ENCODE assay signal across 21 cellular contexts in the genomic region with DNA sequence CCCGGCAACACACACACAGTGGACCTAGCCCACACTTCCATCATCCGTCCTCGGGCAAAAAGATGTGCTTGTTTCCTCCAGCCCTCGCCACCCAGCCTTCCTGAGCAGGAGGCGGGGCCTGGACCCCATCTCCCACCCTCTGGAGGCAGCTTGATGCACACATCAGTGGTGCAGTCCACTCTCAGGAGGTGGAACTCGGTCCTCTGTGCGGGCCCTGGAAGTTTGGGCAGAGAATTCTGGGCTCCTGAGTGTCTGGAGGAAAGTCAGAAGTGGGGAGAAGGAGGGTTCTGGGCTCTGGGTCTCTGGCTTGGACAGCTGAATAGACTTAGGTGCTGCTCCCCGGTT. TPM values are rescaled to one million over a fixed set of nuclear protein-coding genes. Genes with fewer than 3 reads are reported as not detected.
A peak's percentile ranks its signal among the peaks of the same experiment; 100 is the strongest.
DNase-seq lines count a peak whose midpoint lies in the region; ATAC-seq, FAIRE-seq and TF ChIP-seq lines count a peak whose summit lies in the region.
"Had no signal": no experiment of that assay in that cellular context is flagged by ENCODE, and none has a peak within 500 bp of the region (broad histone marks: within the 10 kb centered on the region; RNA-seq: fewer than 3 reads in every experiment).

No MANE protein-coding gene starts in this region.

- H3K36me3 Mint-ChIP-seq in GM23338 (ENCODE audit: low read depth), result no peaks in the 10 kb centered on the region
- H3K36me3 Mint-ChIP-seq in neural progenitor cell, result no peaks in the 10 kb centered on the region
- H3K36me3 Mint-ChIP-seq: CD4-positive, alpha-beta memory T cell had no signal

- H3K9me3 Mint-ChIP-seq in GM23338 (no peaks in the 10 kb centered on the region), neural progenitor cell (no peaks in the 10 kb centered on the region)
- H3K9me3 Mint-ChIP-seq: CD4-positive, alpha-beta memory T cell had no signal

- no peak for TF ChIP-seq POLR2A in H1 (IDR thresholded peaks at IDR 0.05; ENCODE audit: control extremely low read depth in 1 of 2, low read depth in 2 of 2, low read length in 2 of 2)
- no peak for TF ChIP-seq POLR2A in upper lobe of left lung (IDR thresholded peaks at IDR 0.05)
- no peak for TF ChIP-seq POLR2A in GM12891 (IDR thresholded peaks at IDR 0.05; ENCODE audit: low read depth, low read length)

- H3K27me3 Mint-ChIP-seq in GM23338 (ENCODE audit: insufficient read depth, low read depth, poor library complexity) (peaks cover 6% of the 10 kb centered on the region), neural progenitor cell (ENCODE audit: insufficient read depth, low read depth) (peaks cover 11% of the 10 kb centered on the region)

- no peaks in the 10 kb centered on the region for H3K23me2 ChIP-seq in H1 (ENCODE audit: low read depth, low read length)

- peak overlapping the region; percentile 44; the same call in 1 of the 2 replicates for H2BK20ac ChIP-seq in H1 (ENCODE audit: low read length)

- no peak overlapping the region for H2BK120ac ChIP-seq in H1 (replicated peaks; ENCODE audit: low read depth, low read length)

- no peak overlapping the region for H3K4ac ChIP-seq in H1 (replicated peaks; ENCODE audit: insufficient read length, low read depth, low read length)

- TF ChIP-seq EP300 in H1 (IDR thresholded peaks at IDR 0.05; ENCODE audit: borderline replicate concordance in 1 of 2, low read depth in 2 of 2, low read length in 2 of 2), result no peak
- no peak for TF ChIP-seq EP300 in upper lobe of left lung (IDR thresholded peaks at IDR 0.05)

- H3K18ac ChIP-seq in H1 (ENCODE audit: extremely low read depth, low read length), result peak overlapping the region; percentile 66

- H3K56ac ChIP-seq in H1 (replicated peaks; ENCODE audit: insufficient read length, low read depth, low read length), result no peak overlapping the region

- DNase-seq in GM23338 (ENCODE audit: low spot score), result no peak
- no peak for DNase-seq in H1 (ENCODE audit: low read depth in 1 of 2, low spot score in 2 of 2)
- no peak for DNase-seq in neural progenitor cell (ENCODE audit: low spot score)
- DNase-seq in upper lobe of left lung, result no peak
- DNase-seq in NCI-H2029 treated with DMSO at 0.1 percent for 48 hours (lab: John Stamatoyannopoulos, UW), result no peak
- DNase-seq in GM12891 (ENCODE audit: insufficient read length, low spot score), result no peak
- DNase-seq in SJCRH30, result no peak
- DNase-seq: C1 segment of cervical spinal cord; CD4-positive, alpha-beta memory T cell; COR-L47; GF-D8; NCI-H1048; NCI-H1417; NCI-H1694; NCI-H2081; NCI-H2227 treated with DMSO at 0.1 percent for 48 hours; NCI-H526 treated with DMSO at 0.1 percent for 48 hours; PC-9; SHP77 had no signal

- no peak for TF ChIP-seq RAD21 in H1 (IDR thresholded peaks at IDR 0.05 in 1 of 2, conservative IDR thresholded peaks at IDR 0.05 in 1 of 2; ENCODE audit: low read depth in 2 of 2, low read length in 2 of 2)

- H2AK5ac ChIP-seq in H1 (ENCODE audit: low read depth, low read length), result no peak overlapping the region

- POLR2A ChIA-PET in H1 (lab: Charles Lee; ENCODE audit: partially characterized antibody), result interaction anchor here (0.9 kb wide), 1 partner anchor 9 kb away, joined by 4 read pairs; no protein-coding TSS in a partner anchor

- peak overlapping the region; percentile 91; the same call in 1 of the 2 replicates for H2BK12ac ChIP-seq in H1 (ENCODE audit: low read depth, low read length)

- H4K91ac ChIP-seq in H1 (replicated peaks; ENCODE audit: insufficient read length, low read length), result no peak overlapping the region

- FAIRE-seq in H1 (lab: Jason Lieb, UNC) (no peak), GM12891 (lab: Jason Lieb, UNC) (no peak)
- FAIRE-seq: GM12892, GM19239 had no signal

- no peak overlapping the region for H3K14ac ChIP-seq in H1 (ENCODE audit: insufficient read length)

- H3K9me2 ChIP-seq in GM23338 (ENCODE audit: insufficient read depth), result peaks cover 14% of the 10 kb centered on the region; the same call in 1 of the 2 replicates

- H3K36me3 ChIP-seq in GM23338 (ENCODE audit: insufficient read depth) (no peaks in the 10 kb centered on the region), H1 (ENCODE audit: control insufficient read depth in 2 of 4, insufficient read depth in 4 of 4, low read length in 3 of 4) (no peaks in the 10 kb centered on the region), neural progenitor cell (no peaks in the 10 kb centered on the region), upper lobe of left lung (no peaks in the 10 kb centered on the region), SJCRH30 (no peaks in the 10 kb centered on the region)

- H3F3A ChIP-seq in GM23338 (replicated peaks; ENCODE audit: low read depth) (no peaks in the 10 kb centered on the region; the same call in none of the 2 replicates), neural progenitor cell (ENCODE audit: low read depth) (no peaks in the 10 kb centered on the region)

- ATAC-seq in GM23338 (no peak; the same call in 2 of the 3 replicates), upper lobe of left lung (ENCODE audit: low FRiP score in 2 of 2) (no peak)

- H3K27me3 ChIP-seq in GM23338 (ENCODE audit: insufficient read depth) (no peaks in the 10 kb centered on the region), H1 (replicated peaks in 1 of 4; ENCODE audit: control insufficient read depth in 3 of 4, extremely low read depth in 1 of 4, insufficient read depth in 3 of 4, low read length in 3 of 4) (peaks cover 0 to 7% (median 4%) of the 10 kb centered on the region in 4 experiments; a peak in 2 of 7 replicates), neural progenitor cell (peaks cover 14% of the 10 kb centered on the region), upper lobe of left lung (no peaks in the 10 kb centered on the region), SJCRH30 (no peaks in the 10 kb centered on the region)

- H3K9ac ChIP-seq in H1 (replicated peaks in 1 of 4; ENCODE audit: extremely low read depth in 1 of 4, low read depth in 3 of 4, low read length in 3 of 4), result no peak overlapping the region
- no peak overlapping the region for H3K9ac ChIP-seq in neural progenitor cell

- no peak overlapping the region for H4K5ac ChIP-seq in H1 (ENCODE audit: insufficient read length, low read depth, low read length)

- WGBS in H1 (ENCODE audit: extremely low coverage in 1 of 2, insufficient coverage in 1 of 2, insufficient read length in 1 of 2, insufficient replicate concordance in 2 of 2, low coverage in 1 of 2, low lambda C conversion rate in 2 of 2, missing lambda C conversion rate in 1 of 2), 2 experiments, result 86% methylated on average over 8 of the region's 8 CpGs; no CpG with 5 or more reads in 1 of the 2 experiments
- 86 to 87% methylated on average over 6 to 8 of the region's 8 CpGs for WGBS in upper lobe of left lung, 2 donors

- H3K4me3 Mint-ChIP-seq in GM23338, result peak overlapping the region; percentile 29; the same call in 1 of the 3 replicates
- no peak overlapping the region for H3K4me3 Mint-ChIP-seq in neural progenitor cell
- H3K4me3 Mint-ChIP-seq: CD4-positive, alpha-beta memory T cell had no signal

- peak overlapping the region; percentile 72; the same call in 1 of the 2 replicates for H2BK5ac ChIP-seq in H1 (ENCODE audit: low read depth, low read length)

- TF ChIP-seq CTCF in GM23338 (conservative IDR thresholded peaks at IDR 0.05; ENCODE audit: low read depth in 2 of 2), result no peak
- TF ChIP-seq CTCF in H1 (IDR thresholded peaks at IDR 0.05; ENCODE audit: control extremely low read depth in 1 of 3, insufficient read depth in 1 of 3, low read depth in 1 of 3, low read length in 3 of 3), result no peak
- no peak for TF ChIP-seq CTCF in neural progenitor cell (IDR thresholded peaks at IDR 0.05)
- TF ChIP-seq CTCF in upper lobe of left lung (IDR thresholded peaks at IDR 0.05), result no peak

- H3K4me1 Mint-ChIP-seq in GM23338 (peaks cover 47% of the 10 kb centered on the region), neural progenitor cell (peaks cover 15% of the 10 kb centered on the region)
- H3K4me1 Mint-ChIP-seq: CD4-positive, alpha-beta memory T cell had no signal

- H3K79me1 ChIP-seq in H1 (ENCODE audit: low read depth, low read length), result no peaks in the 10 kb centered on the region

- H3K27ac Mint-ChIP-seq in GM23338, result no peak overlapping the region
- H3K27ac Mint-ChIP-seq in neural progenitor cell, result no peak overlapping the region
- H3K27ac Mint-ChIP-seq: CD4-positive, alpha-beta memory T cell had no signal

- CTCF ChIA-PET in H1 (lab: Charles Lee; ENCODE audit: partially characterized antibody), result interaction anchor here (1.0 to 3.5 kb wide), 5 partner anchors 8 to 108 kb away, joined by 4 to 11 read pairs (median 6); no protein-coding TSS in a partner anchor

- H3K9me3 ChIP-seq in H1 (ENCODE audit: insufficient read depth in 2 of 2, low read depth in 1 of 2, low read length in 1 of 2) (no peaks in the 10 kb centered on the region), neural progenitor cell (ENCODE audit: low read depth) (no peaks in the 10 kb centered on the region), upper lobe of left lung (no peaks in the 10 kb centered on the region), SJCRH30 (replicated peaks) (no peaks in the 10 kb centered on the region)

- H3K79me2 ChIP-seq in GM23338 (replicated peaks; ENCODE audit: insufficient read depth) (no peaks in the 10 kb centered on the region), H1 (ENCODE audit: control insufficient read depth in 1 of 2, insufficient read depth in 2 of 2, low read length in 2 of 2) (no peaks in the 10 kb centered on the region), neural progenitor cell (ENCODE audit: low read depth) (no peaks in the 10 kb centered on the region)

- H4K20me1 ChIP-seq in GM23338 (replicated peaks; ENCODE audit: insufficient read depth) (no peaks in the 10 kb centered on the region), H1 (replicated peaks in 1 of 2; ENCODE audit: control insufficient read depth in 1 of 2, insufficient read depth in 2 of 2, low read length in 2 of 2) (no peaks in the 10 kb centered on the region), neural progenitor cell (ENCODE audit: low read depth) (no peaks in the 10 kb centered on the region)

- no peak overlapping the region for H3K27ac ChIP-seq in GM23338 (ENCODE audit: low read depth)
- H3K27ac ChIP-seq in H1 (ENCODE audit: low read depth, low read length), result no peak overlapping the region
- H3K27ac ChIP-seq in neural progenitor cell, result no peak overlapping the region
- H3K27ac ChIP-seq in upper lobe of left lung, result peak overlapping the region in 3 of 4 donors; percentile 38 to 79 (median 46)
- H3K27ac ChIP-seq in SJCRH30, result no peak overlapping the region
- H3K27ac ChIP-seq: PC-9 had no signal

- H2AFZ ChIP-seq in GM23338 (peak overlapping the region; percentile 28; the same call in 1 of the 2 replicates), H1 (ENCODE audit: low read length) (no peak overlapping the region), neural progenitor cell (replicated peaks) (peak overlapping the region; percentile 63)
- H2AFZ ChIP-seq: PC-9 had no signal

- peaks cover 22% of the 10 kb centered on the region for H3K4me1 ChIP-seq in GM23338 (ENCODE audit: insufficient read depth)
- peaks cover 4 to 26% (median 13%) of the 10 kb centered on the region in 4 experiments for H3K4me1 ChIP-seq in H1 (replicated peaks in 1 of 4; ENCODE audit: control insufficient read depth in 3 of 4, insufficient read depth in 4 of 4, low read length in 3 of 4)
- peaks cover 9% of the 10 kb centered on the region for H3K4me1 ChIP-seq in neural progenitor cell
- peaks cover 21 to 28% (median 25%) of the 10 kb centered on the region in 4 donors for H3K4me1 ChIP-seq in upper lobe of left lung
- H3K4me1 ChIP-seq in SJCRH30, result peaks cover 13% of the 10 kb centered on the region; the same call in 1 of the 2 replicates

- H4K8ac ChIP-seq in H1 (ENCODE audit: extremely low read depth, insufficient read depth, low read length), result no peak overlapping the region

- H2BK15ac ChIP-seq in H1 (ENCODE audit: low read length), result no peak overlapping the region

- no peak overlapping the region for H3K23ac ChIP-seq in H1 (ENCODE audit: insufficient read length)

- H3K4me3 ChIP-seq in GM23338 (no peak overlapping the region), H1 (ENCODE audit: extremely low read depth in 1 of 4, insufficient read depth in 2 of 4, low read depth in 3 of 4, low read length in 4 of 4) (no peak overlapping the region), neural progenitor cell (no peak overlapping the region), upper lobe of left lung (no peak overlapping the region), SJCRH30 (no peak overlapping the region)
- H3K4me3 ChIP-seq: PC-9 had no signal

- H3K4me2 ChIP-seq in GM23338 (peak overlapping the region; percentile 66; the same call in 1 of the 2 replicates), H1 (ENCODE audit: insufficient read depth in 1 of 2, low read depth in 2 of 2, low read length in 2 of 2) (peak overlapping the region in 1 of 2 experiments; percentile 35; a peak in 1 of 4 replicates), neural progenitor cell (no peak overlapping the region)
- H3K4me2 ChIP-seq: PC-9 had no signal

RNA-seq across cellular contexts. Expression of a gene that starts 54.0 kb away (rescaled TPM):
- total RNA-seq in GM23338 (2014; rRNA removed; shearing (Covaris generic)), result 11.4 and 13.3 TPM in 2 replicates
- polyA plus RNA-seq in GM23338 (2016; fragmentation: Nextera tagmentation; extraction: Ambion mirVana), result 1.9 and 2.1 TPM in 2 replicates
- 5.7 and 6.1 TPM in 2 replicates for total RNA-seq in H1 (2021; fragmentation: NEBNext Ultra II Directional; extraction: Animal tissue kit (Norgen Biotek cat#: 25700))
- 3.3 and 5.4 TPM in 2 replicates for polyA plus RNA-seq in H1 (2011; rRNA removed)
- 4.8 TPM for polyA plus RNA-seq in H1 (2011; cell fraction: cytosol; rRNA removed)
- polyA plus RNA-seq in H1 (2011; cell fraction: nucleus; rRNA removed), result 15.7 TPM
- polyA plus RNA-seq in H1 (2012, experiment 1 of 2), result 4.5 to 5.3 TPM (median 4.5 TPM) in 4 replicates
- 4.2 TPM for polyA plus RNA-seq in H1 (2012, experiment 2 of 2)
- 2.9 TPM for polyA plus RNA-seq in H1 (2013, experiment 1 of 2)
- polyA plus RNA-seq in H1 (2013, experiment 2 of 2), result 2.8 TPM
- 3.9 and 4.0 TPM in 2 replicates for polyA minus RNA-seq in H1 (2011; rRNA and poly(A)+ RNA removed)
- 5.5 TPM for polyA minus RNA-seq in H1 (2011; cell fraction: cytosol; rRNA and poly(A)+ RNA removed)
- polyA minus RNA-seq in H1 (2011; cell fraction: nucleus; rRNA and poly(A)+ RNA removed), result 4.4 TPM
- 12.1 and 20.2 TPM in 2 replicates for total RNA-seq in neural progenitor cell (ENCODE audit: low replicate concordance)
- 10 to 100 TPM in 4 of 6 donors, 1 to 10 TPM in 2; 6.3 to 29.4 (median 15.1) TPM for total RNA-seq in upper lobe of left lung
- polyA plus RNA-seq in GM12891 (2012; ENCODE audit: low read depth, missing spikeins), result 0.30 TPM
- total RNA-seq in SJCRH30 (2014; rRNA removed; shearing (Covaris generic)), result 17.8 and 18.8 TPM in 2 replicates

Comparison
In these comparisons a context has a peak if more than half of its experiments do, and no peak if none do; other contexts are left out.
1. H3K27ac ChIP-seq: peak in upper lobe of left lung (3 of 4); none in GM23338 (single experiment), H1 (single experiment), neural progenitor cell (single experiment) and SJCRH30 (single experiment).